8 cellular contexts compared by ENCODE assay signal in the genomic region with DNA sequence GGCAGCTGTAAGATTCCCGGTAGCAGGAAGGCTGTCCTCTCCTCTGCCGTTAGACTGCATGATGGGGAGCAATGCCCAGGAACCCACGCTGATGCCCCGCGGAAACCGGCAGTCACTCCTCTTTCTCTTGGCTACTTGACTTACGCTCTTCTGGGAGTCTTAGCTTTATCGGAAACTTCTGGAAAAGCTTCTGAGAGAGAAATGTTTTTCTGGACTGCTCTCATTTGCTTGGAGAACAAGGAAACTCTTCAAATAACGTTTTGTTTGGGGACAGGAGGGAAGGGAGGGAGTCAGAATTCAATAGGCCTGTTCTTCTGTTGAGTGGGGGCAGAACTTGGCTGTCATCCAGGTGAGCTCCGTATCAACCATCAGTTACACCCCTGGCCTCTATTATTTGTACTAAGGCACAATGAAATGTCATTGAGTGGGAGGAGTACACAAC.
A peak's percentile ranks its signal among the peaks of the same experiment; 100 is the strongest.
DNase-seq lines count a peak whose midpoint lies in the region; ATAC-seq and TF ChIP-seq lines count a peak whose summit lies in the region.

No MANE protein-coding gene starts in this region.

- H3K27ac Mint-ChIP-seq in memory B cell: peak overlapping the region; percentile 84

- TF ChIP-seq CTCF in GM12865 (IDR thresholded peaks at IDR 0.05; ENCODE audit: insufficient read depth, low read depth, low read length, missing control alignments) (no peak), tibial artery (IDR thresholded peaks at IDR 0.05) (no peak)

- no peaks in the 10 kb centered on the region for H3K36me3 ChIP-seq in tibial artery

- peaks cover 19% of the 10 kb centered on the region for H3K36me3 Mint-ChIP-seq in memory B cell

- intact Hi-C loops in tibial artery (cut with DNase I; ENCODE audit: low total_unique reads): no loop called here

- H3K27ac ChIP-seq in caudate nucleus (ENCODE audit: low read depth, low read length): peak overlapping the region; percentile 98
- H3K27ac ChIP-seq in tibial artery: peak overlapping the region; percentile 53 to 71

- DNase-seq in GM12865 (ENCODE audit: low read depth) (no peak), NCI-H510A (lab: John Stamatoyannopoulos, UW) (peak; percentile 65), caudate nucleus (lab: John Stamatoyannopoulos, UW) (peak in 53 of 61 donors; percentile 18 to 90 (median 69)), memory B cell (ENCODE audit: low spot score in 2 of 2) (no peak), tibial artery (peak in 1 of 2 donors; percentile 62), NCI-H1930 (lab: John Stamatoyannopoulos, UW) (no peak)

- H3K9me3 Mint-ChIP-seq in memory B cell: no peaks in the 10 kb centered on the region

- ATAC-seq in memory B cell (ENCODE audit: low read depth): no peak
- no peak for ATAC-seq in HG02938 (IDR thresholded peaks at IDR 0.05; ENCODE audit: unreplicated experiment)
- ATAC-seq in HG02571 (IDR thresholded peaks at IDR 0.05; ENCODE audit: unreplicated experiment): no peak

- H3K4me3 Mint-ChIP-seq in memory B cell: peak overlapping the region; percentile 86

- H3K4me1 ChIP-seq in tibial artery: peaks cover 0 to 12% (median 1%) of the 10 kb centered on the region in 4 donors

- H3K27me3 ChIP-seq in tibial artery: no peaks in the 10 kb centered on the region

- no peaks in the 10 kb centered on the region for H3K9me3 ChIP-seq in tibial artery

- H3K4me1 Mint-ChIP-seq in memory B cell: peaks cover 56% of the 10 kb centered on the region

- H3K4me3 ChIP-seq in GM12865 (ENCODE audit: low read depth, low read length) (0 out of 2 replicates have a peak overlapping the region, but pooled peaks have one; percentile 24), tibial artery (peak overlapping the region; percentile 44 to 50)

- H3K27me3 Mint-ChIP-seq in memory B cell: no peaks in the 10 kb centered on the region

Comparison
In these comparisons a context has a peak if more than half of its experiments do, and no peak if none do; other contexts are left out.
1. DNase-seq: peak in NCI-H510A (single experiment) and caudate nucleus (53 of 61); none in GM12865 (single experiment), memory B cell (0 of 2) and NCI-H1930 (0 of 2).